Comparison of ENCODE assay signal across 17 cellular contexts in genomic region chr4:34289489-34289888, GRCh38.
DNase-seq lines count a peak whose midpoint lies in the region; ATAC-seq and TF ChIP-seq lines count a peak whose summit lies in the region.
"Had no signal": no experiment of that assay in that cellular context is flagged by ENCODE, and none has a peak within 500 bp of the region (broad histone marks: within the 10 kb centered on the region; RNA-seq: fewer than 3 reads in every experiment).

No MANE protein-coding gene starts in this region.

- no peaks in the 10 kb centered on the region for H3K4me1 Mint-ChIP-seq in stimulated activated memory B cell treated with anti-CD40 and anti-IgM and Interleukin-4, amounts not matched to agents 10 μg/mL and 1 μg/mL and 100 μg/mL, for 72 hours
- H3K4me1 Mint-ChIP-seq: B cell; CD4-positive, alpha-beta memory T cell had no signal

- H3K9me3 Mint-ChIP-seq in stimulated activated memory B cell treated with anti-CD40 and anti-IgM and Interleukin-4, amounts not matched to agents 10 μg/mL and 1 μg/mL and 100 μg/mL, for 72 hours = no peaks in the 10 kb centered on the region

- no peaks in the 10 kb centered on the region for H3K9me3 ChIP-seq in SK-N-SH

- no peaks in the 10 kb centered on the region for H3F3A ChIP-seq in SK-N-SH (replicated peaks; ENCODE audit: insufficient read depth)

- DNase-seq in SK-N-SH (no peak), amniotic stem cell (lab: John Stamatoyannopoulos, UW) (peak; percentile 0), fibroblast of the aortic adventitia (ENCODE audit: low read depth) (peak; percentile 18), H4 (ENCODE audit: low spot score) (no peak)
- DNase-seq in activated CD8-positive, alpha-beta memory T cell treated with anti-CD3 and anti-CD28 coated beads, Interleukin-2, amount 50 U/mL, for 48 hours = no peak
- DNase-seq: C1 segment of cervical spinal cord; CD4-positive, alpha-beta memory T cell; DMS153; DND-41; GF-D8; H7; IMR-90; KBM-7 had no signal

- no peaks in the 10 kb centered on the region for H3K79me2 ChIP-seq in SK-N-SH (ENCODE audit: insufficient read depth)

- no peak for TF ChIP-seq EP300 in SK-N-SH (IDR thresholded peaks at IDR 0.05; ENCODE audit: borderline replicate concordance in 1 of 2, low read depth in 1 of 2, low read length in 1 of 2)

- H3K27me3 Mint-ChIP-seq in stimulated activated memory B cell treated with anti-CD40 and anti-IgM and Interleukin-4, amounts not matched to agents 10 μg/mL and 1 μg/mL and 100 μg/mL, for 72 hours = no peaks in the 10 kb centered on the region
- H3K27me3 Mint-ChIP-seq: B cell; CD4-positive, alpha-beta memory T cell had no signal

- H3K4me1 ChIP-seq in SK-N-SH (ENCODE audit: control insufficient read depth in 1 of 2, insufficient read depth in 2 of 2, low read depth in 1 of 2, low read length in 1 of 2) = no peaks in the 10 kb centered on the region

- no peak overlapping the region for H3K4me3 ChIP-seq in SK-N-SH (ENCODE audit: low read depth in 2 of 2, low read length in 1 of 2)
- H3K4me3 ChIP-seq in fibroblast of the aortic adventitia (ENCODE audit: low read depth, low read length) = no peak overlapping the region

- H3K4me3 Mint-ChIP-seq in stimulated activated memory B cell treated with anti-CD40 and anti-IgM and Interleukin-4, amounts not matched to agents 10 μg/mL and 1 μg/mL and 100 μg/mL, for 72 hours = no peak overlapping the region
- H3K4me3 Mint-ChIP-seq: B cell; CD4-positive, alpha-beta memory T cell had no signal

- TF ChIP-seq CTCF in SK-N-SH (IDR thresholded peaks at IDR 0.05) (no peak), fibroblast of the aortic adventitia (IDR thresholded peaks at IDR 0.05; ENCODE audit: insufficient read depth, low read length) (no peak)

- no peaks in the 10 kb centered on the region for H3K9me2 ChIP-seq in SK-N-SH

- no peak overlapping the region for H2AFZ ChIP-seq in SK-N-SH (ENCODE audit: low read depth)

- no peak for TF ChIP-seq RAD21 in SK-N-SH (IDR thresholded peaks at IDR 0.05; ENCODE audit: low read length)

- H3K27me3 ChIP-seq in SK-N-SH (ENCODE audit: insufficient read depth) = no peaks in the 10 kb centered on the region

- H4K20me1 ChIP-seq in SK-N-SH (ENCODE audit: insufficient read depth) = no peaks in the 10 kb centered on the region

- CTCF ChIA-PET in SK-N-SH (lab: Yijun Ruan, JAX) = no interaction called here

- no peaks in the 10 kb centered on the region for H3K36me3 Mint-ChIP-seq in stimulated activated memory B cell treated with anti-CD40 and anti-IgM and Interleukin-4, amounts not matched to agents 10 μg/mL and 1 μg/mL and 100 μg/mL, for 72 hours
- H3K36me3 Mint-ChIP-seq: CD4-positive, alpha-beta memory T cell had no signal

- H3K36me3 ChIP-seq in SK-N-SH (replicated peaks in 1 of 2; ENCODE audit: control insufficient read depth in 1 of 2, insufficient read depth in 2 of 2, low read length in 1 of 2) = no peaks in the 10 kb centered on the region

- H3K9ac ChIP-seq in SK-N-SH = no peak overlapping the region

- POLR2A ChIA-PET in SK-N-SH (lab: Yijun Ruan, JAX) = no interaction called here

- ATAC-seq in SK-N-SH treated with all-trans-retinoic acid at 6 μM for 48 hours = no peak
- ATAC-seq in stimulated activated memory B cell treated with anti-CD40 and anti-IgM and Interleukin-4, amounts not matched to agents 10 μg/mL and 1 μg/mL and 100 μg/mL, for 72 hours = no peak

- no peak overlapping the region for H3K27ac ChIP-seq in SK-N-SH (ENCODE audit: low read depth in 2 of 2, low read length in 1 of 2)
- H3K27ac ChIP-seq: 22Rv1 had no signal

- H3K27ac Mint-ChIP-seq in stimulated activated memory B cell treated with anti-CD40 and anti-IgM and Interleukin-4, amounts not matched to agents 10 μg/mL and 1 μg/mL and 100 μg/mL, for 72 hours = no peak overlapping the region
- H3K27ac Mint-ChIP-seq: B cell; CD4-positive, alpha-beta memory T cell had no signal

- WGBS in SK-N-SH (ENCODE audit: low lambda C conversion rate) = 10% methylated on average over 3 of the region's 3 CpGs

- no peak overlapping the region for H3K4me2 ChIP-seq in SK-N-SH

TF ChIP-seq in SK-N-SH treated with all-trans-retinoic acid at 6 μM for 48 hours, 23 proteins besides CTCF, POLR2A, EP300 and RAD21:
- TF ChIP-seq TCF4 (CRISPR knock-in tag; IDR thresholded peaks at IDR 0.05; ENCODE audit: borderline replicate concordance) (peak; percentile 74; the same call in 1 of the 2 replicates), ISL1 (CRISPR knock-in tag; IDR thresholded peaks at IDR 0.05) (no peak)
TF ChIP-seq in SK-N-SH treated with all-trans-retinoic acid at 6 μM for 48 hours: peak in this region for 1.

TF ChIP-seq in SK-N-SH, 30 proteins besides CTCF, POLR2A, EP300 and RAD21:
- TF ChIP-seq RCOR1 (IDR thresholded peaks at IDR 0.05; ENCODE audit: low read length) (no peak), YY1 (IDR thresholded peaks at IDR 0.05; ENCODE audit: low read depth) (no peak), FOXJ3 (CRISPR knock-in tag; IDR thresholded peaks at IDR 0.05) (no peak), FOSL2 (IDR thresholded peaks at IDR 0.05; ENCODE audit: borderline replicate concordance, low read depth) (no peak), GABPA (IDR thresholded peaks at IDR 0.05; ENCODE audit: low read depth) (no peak), ELF1 (IDR thresholded peaks at IDR 0.05) (no peak), MXI1 (IDR thresholded peaks at IDR 0.05; ENCODE audit: low read depth, low read length) (no peak), FOXM1 (IDR thresholded peaks at IDR 0.05; ENCODE audit: low read depth) (no peak), TCF12 (IDR thresholded peaks at IDR 0.05) (no peak), RXRA (IDR thresholded peaks at IDR 0.05; ENCODE audit: borderline replicate concordance, low read depth) (no peak), POLR2AphosphoS5 (IDR thresholded peaks at IDR 0.05; ENCODE audit: low read depth, low read length) (no peak)
- TF ChIP-seq, protein P1, sequence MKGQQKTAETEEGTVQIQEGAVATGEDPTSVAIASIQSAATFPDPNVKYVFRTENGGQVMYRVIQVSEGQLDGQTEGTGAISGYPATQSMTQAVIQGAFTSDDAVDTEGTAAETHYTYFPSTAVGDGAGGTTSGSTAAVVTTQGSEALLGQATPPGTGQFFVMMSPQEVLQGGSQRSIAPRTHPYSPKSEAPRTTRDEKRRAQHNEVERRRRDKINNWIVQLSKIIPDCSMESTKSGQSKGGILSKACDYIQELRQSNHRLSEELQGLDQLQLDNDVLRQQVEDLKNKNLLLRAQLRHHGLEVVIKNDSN (IDR thresholded peaks at IDR 0.05; ENCODE audit: borderline replicate concordance, low read depth) = no peak
- TF ChIP-seq, protein P2, sequence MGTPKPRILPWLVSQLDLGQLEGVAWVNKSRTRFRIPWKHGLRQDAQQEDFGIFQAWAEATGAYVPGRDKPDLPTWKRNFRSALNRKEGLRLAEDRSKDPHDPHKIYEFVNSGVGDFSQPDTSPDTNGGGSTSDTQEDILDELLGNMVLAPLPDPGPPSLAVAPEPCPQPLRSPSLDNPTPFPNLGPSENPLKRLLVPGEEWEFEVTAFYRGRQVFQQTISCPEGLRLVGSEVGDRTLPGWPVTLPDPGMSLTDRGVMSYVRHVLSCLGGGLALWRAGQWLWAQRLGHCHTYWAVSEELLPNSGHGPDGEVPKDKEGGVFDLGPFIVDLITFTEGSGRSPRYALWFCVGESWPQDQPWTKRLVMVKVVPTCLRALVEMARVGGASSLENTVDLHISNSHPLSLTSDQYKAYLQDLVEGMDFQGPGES (IDR thresholded peaks at IDR 0.05; ENCODE audit: low read depth, low read length) = no peak
- TF ChIP-seq, protein P3, sequence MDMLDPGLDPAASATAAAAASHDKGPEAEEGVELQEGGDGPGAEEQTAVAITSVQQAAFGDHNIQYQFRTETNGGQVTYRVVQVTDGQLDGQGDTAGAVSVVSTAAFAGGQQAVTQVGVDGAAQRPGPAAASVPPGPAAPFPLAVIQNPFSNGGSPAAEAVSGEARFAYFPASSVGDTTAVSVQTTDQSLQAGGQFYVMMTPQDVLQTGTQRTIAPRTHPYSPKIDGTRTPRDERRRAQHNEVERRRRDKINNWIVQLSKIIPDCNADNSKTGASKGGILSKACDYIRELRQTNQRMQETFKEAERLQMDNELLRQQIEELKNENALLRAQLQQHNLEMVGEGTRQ (IDR thresholded peaks at IDR 0.05; ENCODE audit: borderline replicate concordance, low read depth, low read length) = no peak

Comparison
In these comparisons a context has a peak if more than half of its experiments do, and no peak if none do; other contexts are left out.
1. DNase-seq: peak in amniotic stem cell (single experiment) and fibroblast of the aortic adventitia (single experiment); none in SK-N-SH (single experiment), activated CD8-positive, alpha-beta memory T cell treated with anti-CD3 and anti-CD28 coated beads, Interleukin-2, amount 50 U/mL, for 48 hours (single experiment) and H4 (single experiment).